In the genomic region with DNA sequence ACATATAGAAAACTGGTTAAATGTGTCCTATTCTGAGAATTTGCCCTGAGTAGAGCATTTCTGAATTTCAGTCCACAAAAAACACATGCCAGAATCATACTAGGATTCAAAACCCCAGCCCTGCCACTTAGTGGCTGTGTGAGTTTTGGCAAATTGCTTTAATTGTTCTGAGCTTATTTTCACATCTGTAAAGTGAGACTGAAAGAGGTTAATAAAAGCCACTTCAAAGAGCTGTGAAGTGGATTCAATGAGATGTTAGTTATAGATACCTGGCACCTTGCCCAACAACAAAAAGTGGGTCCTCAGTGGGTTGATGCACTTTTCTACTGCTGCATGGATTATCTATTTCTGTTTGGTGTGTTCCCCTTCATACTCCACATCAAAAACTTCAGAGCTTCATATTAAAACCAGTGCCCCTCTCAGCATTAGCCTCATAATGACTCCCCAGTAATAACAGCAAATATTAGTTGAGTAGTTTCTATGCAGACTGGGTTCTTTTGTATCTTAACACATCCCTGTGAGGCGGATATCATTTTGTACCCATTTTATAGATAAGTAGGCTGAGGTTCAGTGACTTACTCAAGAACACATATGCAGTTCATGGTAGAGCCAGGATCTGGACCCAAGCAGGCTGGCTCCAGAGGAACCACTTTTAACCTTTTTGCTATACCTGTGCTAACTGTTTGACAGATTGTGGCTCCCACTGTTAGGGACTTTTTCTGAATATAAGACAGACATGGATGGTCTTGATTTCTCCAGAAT, we compare ENCODE assay signal across 12 cellular contexts. TPM values are rescaled to one million over a fixed set of nuclear protein-coding genes. Genes with fewer than 3 reads are reported as not detected.
A peak's percentile ranks its signal among the peaks of the same experiment; 100 is the strongest.
DNase-seq lines count a peak whose midpoint lies in the region; ATAC-seq and TF ChIP-seq lines count a peak whose summit lies in the region.
"Had no signal": no experiment of that assay in that cellular context is flagged by ENCODE, and none has a peak within 500 bp of the region (broad histone marks: within the 10 kb centered on the region; RNA-seq: fewer than 3 reads in every experiment).

No MANE protein-coding gene starts in this region.

- H3K36me3 Mint-ChIP-seq in activated naive CD4-positive, alpha-beta T cell treated with anti-CD3 and anti-CD28 coated beads, Interleukin-2, amount 50 U/mL, for 24 hours = no peaks in the 10 kb centered on the region

- H3K27ac Mint-ChIP-seq in activated naive CD4-positive, alpha-beta T cell treated with anti-CD3 and anti-CD28 coated beads, Interleukin-2, amount 50 U/mL, for 24 hours = peak overlapping the region; percentile 78
- H3K27ac Mint-ChIP-seq: dendritic cell treated with granulocyte-macrophage colony-stimulating factor and Interleukin-4, amounts not matched to agents 40 ng/mL and 50 ng/mL, for 4 days had no signal

- H3K27me3 Mint-ChIP-seq in activated naive CD4-positive, alpha-beta T cell treated with anti-CD3 and anti-CD28 coated beads, Interleukin-2, amount 50 U/mL, for 24 hours = no peaks in the 10 kb centered on the region
- H3K27me3 Mint-ChIP-seq: dendritic cell treated with granulocyte-macrophage colony-stimulating factor and Interleukin-4, amounts not matched to agents 40 ng/mL and 50 ng/mL, for 4 days had no signal

- H3K4me1 Mint-ChIP-seq in activated naive CD4-positive, alpha-beta T cell treated with anti-CD3 and anti-CD28 coated beads, Interleukin-2, amount 50 U/mL, for 24 hours = peaks cover 37% of the 10 kb centered on the region

- H4K20me1 ChIP-seq in BLaER1 = no peaks in the 10 kb centered on the region

- H3K9me3 Mint-ChIP-seq in activated naive CD4-positive, alpha-beta T cell treated with anti-CD3 and anti-CD28 coated beads, Interleukin-2, amount 50 U/mL, for 24 hours = no peaks in the 10 kb centered on the region
- H3K9me3 Mint-ChIP-seq: dendritic cell treated with granulocyte-macrophage colony-stimulating factor and Interleukin-4, amounts not matched to agents 40 ng/mL and 50 ng/mL, for 4 days had no signal

- H3K36me3 ChIP-seq in BLaER1 = no peaks in the 10 kb centered on the region
- H3K36me3 ChIP-seq in BE2C = no peaks in the 10 kb centered on the region
- H3K36me3 ChIP-seq: suprapubic skin had no signal

- no peak overlapping the region for H3K9ac ChIP-seq in BLaER1

- ATAC-seq in HG03039 (IDR thresholded peaks at IDR 0.05; ENCODE audit: unreplicated experiment) = no peak
- ATAC-seq: foreskin keratinocyte had no signal

- peak overlapping the region; percentile 82 for H3K4me3 Mint-ChIP-seq in activated naive CD4-positive, alpha-beta T cell treated with anti-CD3 and anti-CD28 coated beads, Interleukin-2, amount 50 U/mL, for 24 hours
- H3K4me3 Mint-ChIP-seq: dendritic cell treated with granulocyte-macrophage colony-stimulating factor and Interleukin-4, amounts not matched to agents 40 ng/mL and 50 ng/mL, for 4 days had no signal

- H3K4me1 ChIP-seq in BLaER1 (peaks cover 36% of the 10 kb centered on the region), BE2C (peaks cover 10% of the 10 kb centered on the region)
- H3K4me1 ChIP-seq: foreskin keratinocyte had no signal

- H3K27ac ChIP-seq in BLaER1 = peak overlapping the region; percentile 88
- H3K27ac ChIP-seq: foreskin keratinocyte had no signal

- H3K4me3 ChIP-seq in BLaER1 = no peak overlapping the region
- H3K4me3 ChIP-seq in BE2C (ENCODE audit: low read depth, low read length) = no peak overlapping the region
- H3K4me3 ChIP-seq: suprapubic skin had no signal

- no peaks in the 10 kb centered on the region for H3K9me3 ChIP-seq in BLaER1
- H3K9me3 ChIP-seq in BE2C = no peaks in the 10 kb centered on the region
- H3K9me3 ChIP-seq: suprapubic skin had no signal

- H3K4me2 ChIP-seq in BLaER1 = peak overlapping the region; percentile 97

- no peak for TF ChIP-seq CTCF in BE2C (IDR thresholded peaks at IDR 0.05; ENCODE audit: low read depth, low read length)

- H3K27me3 ChIP-seq in BLaER1 = no peaks in the 10 kb centered on the region
- no peaks in the 10 kb centered on the region for H3K27me3 ChIP-seq in BE2C
- H3K27me3 ChIP-seq: foreskin keratinocyte, suprapubic skin had no signal

- peak; percentile 73 for DNase-seq in DMS79 treated with DMSO at 0.1 percent for 48 hours (lab: John Stamatoyannopoulos, UW)
- peak; percentile 79 for DNase-seq in NCI-H345 treated with DMSO at 0.1 percent for 48 hours (lab: John Stamatoyannopoulos, UW; ENCODE audit: unreplicated experiment)
- no peak for DNase-seq in GM19238 (ENCODE audit: insufficient read length, low spot score)
- no peak for DNase-seq in NCI-H2081 treated with DMSO at 0.1 percent for 48 hours (lab: John Stamatoyannopoulos, UW)
- DNase-seq in BE2C = no peak
- DNase-seq: foreskin keratinocyte, occipital lobe had no signal

RNA-seq across cellular contexts. Expression of a gene that starts 14.2 kb away (rescaled TPM):
- polyA plus RNA-seq in BE2C (2012; ENCODE audit: insufficient read depth, insufficient read length, low read depth) = not detected
- polyA plus RNA-seq: foreskin keratinocyte had no signal

RNA-seq across cellular contexts. Expression of a gene that starts 14.2 kb away (rescaled TPM):
- not detected for polyA plus RNA-seq in BE2C (2012; ENCODE audit: insufficient read depth, insufficient read length, low read depth)
- polyA plus RNA-seq: foreskin keratinocyte had no signal

RNA-seq across cellular contexts. Expression of a gene that starts 43.9 kb away (rescaled TPM):
- polyA plus RNA-seq in BE2C (2012; ENCODE audit: insufficient read depth, insufficient read length, low read depth) = 0.88 TPM

Comparison
In these comparisons a context has a peak if more than half of its experiments do, and no peak if none do; other contexts are left out.
1. DNase-seq: peak in DMS79 treated with DMSO at 0.1 percent for 48 hours (single experiment) and NCI-H345 treated with DMSO at 0.1 percent for 48 hours (single experiment); none in GM19238 (single experiment), NCI-H2081 treated with DMSO at 0.1 percent for 48 hours (single experiment) and BE2C (single experiment).